1 cellular context compared by ENCODE assay signal in the genomic region with DNA sequence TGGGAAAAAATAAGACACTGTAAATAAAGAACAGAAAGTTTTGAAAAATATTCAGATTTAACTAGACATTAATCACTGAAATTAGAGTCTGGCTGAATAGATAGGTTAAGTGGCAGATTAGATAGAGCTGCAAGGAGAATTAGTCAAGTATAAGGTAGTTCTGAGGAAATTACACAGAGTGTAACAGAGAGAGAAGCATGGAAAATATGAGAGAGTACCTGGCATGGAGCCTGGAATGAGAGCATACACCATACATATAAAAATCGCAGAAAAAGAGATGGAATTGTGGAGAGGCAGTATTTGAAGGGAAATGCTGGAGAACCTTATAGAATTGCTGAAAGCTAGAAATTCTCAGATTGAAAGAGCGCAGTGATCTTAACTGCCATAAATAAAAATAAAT.
TF ChIP-seq lines count a peak whose summit lies in the region.

No MANE protein-coding gene starts in this region.

TF ChIP-seq in GM23338, 12 proteins besides CTCF, POLR2A, EP300 and RAD21:
- TF ChIP-seq, protein P1, sequence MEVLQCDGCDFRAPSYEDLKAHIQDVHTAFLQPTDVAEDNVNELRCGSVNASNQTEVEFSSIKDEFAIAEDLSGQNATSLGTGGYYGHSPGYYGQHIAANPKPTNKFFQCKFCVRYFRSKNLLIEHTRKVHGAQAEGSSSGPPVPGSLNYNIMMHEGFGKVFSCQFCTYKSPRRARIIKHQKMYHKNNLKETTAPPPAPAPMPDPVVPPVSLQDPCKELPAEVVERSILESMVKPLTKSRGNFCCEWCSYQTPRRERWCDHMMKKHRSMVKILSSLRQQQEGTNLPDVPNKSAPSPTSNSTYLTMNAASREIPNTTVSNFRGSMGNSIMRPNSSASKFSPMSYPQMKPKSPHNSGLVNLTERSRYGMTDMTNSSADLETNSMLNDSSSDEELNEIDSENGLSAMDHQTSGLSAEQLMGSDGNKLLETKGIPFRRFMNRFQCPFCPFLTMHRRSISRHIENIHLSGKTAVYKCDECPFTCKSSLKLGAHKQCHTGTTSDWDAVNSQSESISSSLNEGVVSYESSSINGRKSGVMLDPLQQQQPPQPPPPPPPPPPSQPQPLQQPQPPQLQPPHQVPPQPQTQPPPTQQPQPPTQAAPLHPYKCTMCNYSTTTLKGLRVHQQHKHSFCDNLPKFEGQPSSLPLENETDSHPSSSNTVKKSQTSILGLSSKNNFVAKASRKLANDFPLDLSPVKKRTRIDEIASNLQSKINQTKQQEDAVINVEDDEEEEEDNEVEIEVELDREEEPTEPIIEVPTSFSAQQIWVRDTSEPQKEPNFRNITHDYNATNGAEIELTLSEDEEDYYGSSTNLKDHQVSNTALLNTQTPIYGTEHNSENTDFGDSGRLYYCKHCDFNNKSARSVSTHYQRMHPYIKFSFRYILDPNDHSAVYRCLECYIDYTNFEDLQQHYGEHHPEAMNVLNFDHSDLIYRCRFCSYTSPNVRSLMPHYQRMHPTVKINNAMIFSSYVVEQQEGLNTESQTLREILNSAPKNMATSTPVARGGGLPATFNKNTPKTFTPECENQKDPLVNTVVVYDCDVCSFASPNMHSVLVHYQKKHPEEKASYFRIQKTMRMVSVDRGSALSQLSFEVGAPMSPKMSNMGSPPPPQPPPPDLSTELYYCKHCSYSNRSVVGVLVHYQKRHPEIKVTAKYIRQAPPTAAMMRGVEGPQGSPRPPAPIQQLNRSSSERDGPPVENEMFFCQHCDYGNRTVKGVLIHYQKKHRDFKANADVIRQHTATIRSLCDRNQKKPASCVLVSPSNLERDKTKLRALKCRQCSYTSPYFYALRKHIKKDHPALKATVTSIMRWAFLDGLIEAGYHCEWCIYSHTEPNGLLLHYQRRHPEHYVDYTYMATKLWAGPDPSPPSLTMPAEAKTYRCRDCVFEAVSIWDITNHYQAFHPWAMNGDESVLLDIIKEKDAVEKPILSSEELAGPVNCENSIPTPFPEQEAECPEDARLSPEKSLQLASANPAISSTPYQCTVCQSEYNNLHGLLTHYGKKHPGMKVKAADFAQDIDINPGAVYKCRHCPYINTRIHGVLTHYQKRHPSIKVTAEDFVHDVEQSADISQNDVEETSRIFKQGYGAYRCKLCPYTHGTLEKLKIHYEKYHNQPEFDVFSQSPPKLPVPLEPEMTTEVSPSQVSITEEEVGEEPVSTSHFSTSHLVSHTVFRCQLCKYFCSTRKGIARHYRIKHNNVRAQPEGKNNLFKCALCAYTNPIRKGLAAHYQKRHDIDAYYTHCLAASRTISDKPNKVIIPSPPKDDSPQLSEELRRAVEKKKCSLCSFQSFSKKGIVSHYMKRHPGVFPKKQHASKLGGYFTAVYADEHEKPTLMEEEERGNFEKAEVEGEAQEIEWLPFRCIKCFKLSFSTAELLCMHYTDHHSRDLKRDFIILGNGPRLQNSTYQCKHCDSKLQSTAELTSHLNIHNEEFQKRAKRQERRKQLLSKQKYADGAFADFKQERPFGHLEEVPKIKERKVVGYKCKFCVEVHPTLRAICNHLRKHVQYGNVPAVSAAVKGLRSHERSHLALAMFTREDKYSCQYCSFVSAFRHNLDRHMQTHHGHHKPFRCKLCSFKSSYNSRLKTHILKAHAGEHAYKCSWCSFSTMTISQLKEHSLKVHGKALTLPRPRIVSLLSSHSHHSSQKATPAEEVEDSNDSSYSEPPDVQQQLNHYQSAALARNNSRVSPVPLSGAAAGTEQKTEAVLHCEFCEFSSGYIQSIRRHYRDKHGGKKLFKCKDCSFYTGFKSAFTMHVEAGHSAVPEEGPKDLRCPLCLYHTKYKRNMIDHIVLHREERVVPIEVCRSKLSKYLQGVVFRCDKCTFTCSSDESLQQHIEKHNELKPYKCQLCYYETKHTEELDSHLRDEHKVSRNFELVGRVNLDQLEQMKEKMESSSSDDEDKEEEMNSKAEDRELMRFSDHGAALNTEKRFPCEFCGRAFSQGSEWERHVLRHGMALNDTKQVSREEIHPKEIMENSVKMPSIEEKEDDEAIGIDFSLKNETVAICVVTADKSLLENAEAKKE (CRISPR knock-in tag; IDR thresholded peaks at IDR 0.05): no peak
- no peak for TF ChIP-seq POLR2AphosphoS5 (IDR thresholded peaks at IDR 0.05; ENCODE audit: low read depth)
- TF ChIP-seq EZH2phosphoT487 (IDR thresholded peaks at IDR 0.05; ENCODE audit: unreplicated experiment): no peak
- TF ChIP-seq, protein P2, sequence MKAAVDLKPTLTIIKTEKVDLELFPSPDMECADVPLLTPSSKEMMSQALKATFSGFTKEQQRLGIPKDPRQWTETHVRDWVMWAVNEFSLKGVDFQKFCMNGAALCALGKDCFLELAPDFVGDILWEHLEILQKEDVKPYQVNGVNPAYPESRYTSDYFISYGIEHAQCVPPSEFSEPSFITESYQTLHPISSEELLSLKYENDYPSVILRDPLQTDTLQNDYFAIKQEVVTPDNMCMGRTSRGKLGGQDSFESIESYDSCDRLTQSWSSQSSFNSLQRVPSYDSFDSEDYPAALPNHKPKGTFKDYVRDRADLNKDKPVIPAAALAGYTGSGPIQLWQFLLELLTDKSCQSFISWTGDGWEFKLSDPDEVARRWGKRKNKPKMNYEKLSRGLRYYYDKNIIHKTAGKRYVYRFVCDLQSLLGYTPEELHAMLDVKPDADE (IDR thresholded peaks at IDR 0.05): no peak
